Comparison of ENCODE assay signal across 16 cellular contexts in the genomic region with DNA sequence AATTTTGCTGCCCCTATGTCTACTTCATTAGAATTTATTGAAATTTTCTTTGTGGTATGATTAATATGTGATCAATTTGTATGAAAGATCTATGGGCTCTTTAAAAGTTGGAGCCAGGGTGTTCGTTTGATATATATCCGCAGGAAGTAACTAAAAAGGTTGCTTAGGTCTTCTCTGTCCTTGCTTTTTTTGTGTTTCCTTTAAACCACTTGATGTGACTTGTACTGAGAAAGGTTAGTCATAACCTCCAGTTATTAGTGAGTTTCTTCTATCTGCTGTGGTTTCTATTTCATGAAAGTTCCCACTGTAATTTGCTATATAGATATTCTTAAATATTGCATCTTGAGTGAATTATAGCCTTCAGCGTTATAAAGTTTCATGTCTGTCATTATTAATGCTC.
DNase-seq lines count a peak whose midpoint lies in the region; ATAC-seq and TF ChIP-seq lines count a peak whose summit lies in the region.
"Had no signal": no experiment of that assay in that cellular context is flagged by ENCODE, and none has a peak within 500 bp of the region (broad histone marks: within the 10 kb centered on the region; RNA-seq: fewer than 3 reads in every experiment).

No MANE protein-coding gene starts in this region.

- DNase-seq in GM06990 (ENCODE audit: extremely low read depth, insufficient read length) (peak; percentile 39), DMS 273 treated with DMSO at 0.1 percent for 48 hours (lab: John Stamatoyannopoulos, UW) (no peak), NOMO-1 treated with DMSO at 0.1 percent for 48 hours (lab: John Stamatoyannopoulos, UW; ENCODE audit: unreplicated experiment) (no peak), NCI-H2171 (lab: John Stamatoyannopoulos, UW) (no peak)
- no peak for DNase-seq in activated naive CD4-positive, alpha-beta T cell treated with anti-CD3 and anti-CD28 coated beads, Interleukin-2, amount 50 U/mL, for 72 hours (ENCODE audit: low spot score in 2 of 2)
- DNase-seq: central memory CD4-positive, alpha-beta T cell; foreskin melanocyte; NCI-H1417; stimulated activated CD4-positive, alpha-beta T cell treated with anti-CD3 and anti-CD28 coated beads, Interleukin-2, amount 100 ng/mL, for 48 hours had no signal

- H3K27me3 ChIP-seq in GM06990 (replicated peaks; ENCODE audit: control insufficient read depth, insufficient read depth, low read length), result no peaks in the 10 kb centered on the region; the same call in 1 of the 2 replicates
- H3K27me3 ChIP-seq: suprapubic skin had no signal

- H3K36me3 Mint-ChIP-seq in activated naive CD4-positive, alpha-beta T cell treated with anti-CD3 and anti-CD28 coated beads, Interleukin-2, amount 50 U/mL, for 72 hours, result peaks cover 12 to 13% of the 10 kb centered on the region in 2 donors

- peaks cover 6 to 11% of the 10 kb centered on the region in 2 donors for H3K9me3 Mint-ChIP-seq in activated naive CD4-positive, alpha-beta T cell treated with anti-CD3 and anti-CD28 coated beads, Interleukin-2, amount 50 U/mL, for 72 hours

- no peak overlapping the region for H3K4me3 ChIP-seq in GM06990 (replicated peaks; ENCODE audit: low read depth, low read length)
- H3K4me3 ChIP-seq: HAP-1, SK-N-MC, suprapubic skin had no signal

- no peaks in the 10 kb centered on the region for H3K36me3 ChIP-seq in GM06990 (ENCODE audit: control insufficient read depth, insufficient read depth, low read length)
- H3K36me3 ChIP-seq: HAP-1, suprapubic skin had no signal

- TF ChIP-seq CTCF in GM06990 (IDR thresholded peaks at IDR 0.05; ENCODE audit: insufficient read depth, low read length, poor library complexity, severe bottlenecking), result no peak

- H3K27ac Mint-ChIP-seq in activated naive CD4-positive, alpha-beta T cell treated with anti-CD3 and anti-CD28 coated beads, Interleukin-2, amount 50 U/mL, for 72 hours, result peak overlapping the region in 1 of 2 donors; percentile 62
- H3K27ac Mint-ChIP-seq: progenitor cell of endocrine pancreas had no signal

- ATAC-seq in GM19035 (IDR thresholded peaks at IDR 0.05; ENCODE audit: unreplicated experiment), result peak; percentile 92
- ATAC-seq in HG02885 (IDR thresholded peaks at IDR 0.05; ENCODE audit: poor library complexity, unreplicated experiment), result peak; percentile 71
- ATAC-seq in activated naive CD4-positive, alpha-beta T cell treated with anti-CD3 and anti-CD28 coated beads, Interleukin-2, amount 50 U/mL, for 72 hours, result peak; percentile 86 to 97
- no peak for ATAC-seq in HG03342 (IDR thresholded peaks at IDR 0.05; ENCODE audit: unreplicated experiment)
